Comparison of ENCODE assay signal across 22 cellular contexts in genomic region chr3:17469954-17470353, GRCh38.
"Had no signal": no experiment of that assay in that cellular context is flagged by ENCODE, and none has a peak within 500 bp of the region (broad histone marks: within the 10 kb centered on the region; RNA-seq: fewer than 3 reads in every experiment).

No MANE protein-coding gene starts in this region.

- ATAC-seq: gastrocnemius medialis; left lung; naive thymus-derived CD4-positive, alpha-beta T cell; right lobe of liver; stimulated activated naive CD8-positive, alpha-beta T cell treated with anti-CD3 and anti-CD28 coated beads, Interleukin-15, amount 100 ng/mL, for 72 hours had no signal

- DNase-seq: dermis blood vessel endothelial cell; effector memory CD4-positive, alpha-beta T cell; gastrocnemius medialis; kidney; left lung; mammary epithelial cell; mesendoderm; midbrain; naive thymus-derived CD4-positive, alpha-beta T cell; occipital lobe; ovary; posterior cingulate gyrus; right lobe of liver; small intestine; stimulated activated CD4-positive, alpha-beta T cell treated with anti-CD3 and anti-CD28 coated beads, Interleukin-15, amount 100 ng/mL, for 24 hours; stimulated activated CD4-positive, alpha-beta T cell treated with anti-CD3 and anti-CD28 coated beads, Interleukin-2, amount 100 ng/mL, for 48 hours; stimulated activated naive CD4-positive, alpha-beta T cell; stimulated activated naive CD8-positive, alpha-beta T cell treated with anti-CD3 and anti-CD28 coated beads, Interleukin-15, amount 100 ng/mL, for 72 hours; tibial artery; upper lobe of left lung had no signal

- H3K4me3 ChIP-seq: coronary artery, esophagus muscularis mucosa, gastrocnemius medialis, left lung, ovary, right lobe of liver, tibial artery, upper lobe of left lung had no signal
